16 cellular contexts compared by ENCODE assay signal in genomic region chr16:83501481-83501880, GRCh38.
DNase-seq lines count a peak whose midpoint lies in the region; ATAC-seq lines count a peak whose summit lies in the region.
"Had no signal": no experiment of that assay in that cellular context is flagged by ENCODE, and none has a peak within 500 bp of the region (broad histone marks: within the 10 kb centered on the region; RNA-seq: fewer than 3 reads in every experiment).

No MANE protein-coding gene starts in this region.

- no peak for ATAC-seq in HG03520 (IDR thresholded peaks at IDR 0.05; ENCODE audit: unreplicated experiment)
- ATAC-seq: GM12878, K562 had no signal

- peak; percentile 32 for DNase-seq in EH (ENCODE audit: low read depth)
- DNase-seq in HCEC 1CT = peak; percentile 27
- peak; percentile 70 for DNase-seq in M059J (ENCODE audit: low read depth)
- DNase-seq in myocyte (ENCODE audit: low read depth) = peak; percentile 18
- DNase-seq in COLO829 (ENCODE audit: low spot score) = no peak
- DNase-seq in HuH-7 (ENCODE audit: low spot score) = no peak
- DNase-seq: BE2C; C1 segment of cervical spinal cord; Caco-2; CD4-positive, CD25-positive, alpha-beta regulatory T cell; CD8-positive, alpha-beta memory T cell; GOT3; H7 had no signal

Comparison
In these comparisons a context has a peak if more than half of its experiments do, and no peak if none do; other contexts are left out.
1. DNase-seq: peak in EH (single experiment), HCEC 1CT (single experiment), M059J (single experiment) and myocyte (single experiment); none in COLO829 (single experiment) and HuH-7 (single experiment).